ENCODE assay signal across 8 cellular contexts in the genomic region with DNA sequence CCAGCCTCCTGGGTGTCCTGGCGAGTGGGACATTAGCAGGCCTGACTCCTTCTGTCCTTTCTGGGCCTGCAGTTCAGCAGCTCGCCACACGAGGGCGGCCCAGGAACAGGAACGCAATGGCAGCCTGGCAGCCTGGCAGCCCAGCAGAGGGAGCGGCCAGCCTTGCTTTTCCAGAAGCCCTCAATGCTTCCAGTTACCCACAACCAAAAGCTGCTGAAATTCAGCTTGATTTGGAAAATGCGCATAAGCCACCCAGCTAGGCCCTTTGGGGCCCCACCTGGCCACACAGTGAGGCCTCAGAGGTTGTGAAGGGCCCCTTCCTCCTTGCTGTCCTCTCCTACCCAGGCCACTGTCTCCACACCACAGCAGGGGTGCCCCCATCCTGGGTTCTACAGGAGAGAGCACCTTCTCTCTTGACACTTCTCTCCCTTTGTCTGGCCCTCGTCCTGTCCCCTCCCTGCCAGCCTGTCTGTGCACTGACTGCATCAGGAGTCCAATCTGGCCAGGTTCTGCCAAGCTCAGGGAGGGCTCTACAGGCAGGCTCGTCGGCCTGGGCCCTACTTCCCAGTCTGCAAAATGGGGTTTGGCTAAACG.
DNase-seq lines count a peak whose midpoint lies in the region; ATAC-seq and TF ChIP-seq lines count a peak whose summit lies in the region.

No MANE protein-coding gene starts in this region.

- CTCF ChIA-PET in T-cell (lab: Charles Lee): interaction anchor here (0.7 to 5.2 kb wide), 8 partner anchors 9 to 85 kb away, joined by 3 to 124 read pairs (median 4); no protein-coding TSS in a partner anchor

- intact Hi-C loops in adrenal gland (cut with DNase I) (loop anchor here (2.0 to 5.0 kb wide), 2 partner anchors 85 to 235 kb away; no protein-coding TSS in a partner anchor), heart left ventricle (cut with DNase I) (loop anchor here (1.0 to 5.0 kb wide), 5 partner anchors 85 to 235 kb away; no protein-coding TSS in a partner anchor), prostate gland (cut with DNase I) (loop anchor here (2.0 to 10.0 kb wide), 2 partner anchors 85 to 237 kb away; no protein-coding TSS in a partner anchor), uterus (cut with DNase I; ENCODE audit: low total_unique reads) (loop anchor here (5.0 kb wide), 1 partner anchor 85 kb away; no protein-coding TSS in a partner anchor)

- TF ChIP-seq POLR2A in adrenal gland (IDR thresholded peaks at IDR 0.05): peak in 1 of 2 donors; percentile 13
- TF ChIP-seq POLR2A in heart left ventricle (IDR thresholded peaks at IDR 0.05): no peak
- no peak for TF ChIP-seq POLR2A in prostate gland (IDR thresholded peaks at IDR 0.05)
- TF ChIP-seq POLR2A in uterus (IDR thresholded peaks at IDR 0.05): no peak

- peaks cover 2 to 16% (median 5%) of the 10 kb centered on the region in 3 donors for H3K4me1 Mint-ChIP-seq in T-cell

- no peak overlapping the region for H3K27ac Mint-ChIP-seq in T-cell

- ATAC-seq in T-cell (replicated peaks in 1 of 4) (peak; percentile 61 to 80 (median 68)), heart left ventricle (peak; percentile 75 to 88 (median 83))

- peak overlapping the region in 1 of 5 donors; percentile 81 for H3K27ac ChIP-seq in adrenal gland
- H3K27ac ChIP-seq in heart left ventricle: no peak overlapping the region
- no peak overlapping the region for H3K27ac ChIP-seq in prostate gland
- H3K27ac ChIP-seq in uterus: no peak overlapping the region

- POLR2A ChIA-PET in T-cell (lab: Charles Lee): no interaction called here

- H3K4me3 Mint-ChIP-seq in T-cell: no peak overlapping the region

- H3K4me1 ChIP-seq in adrenal gland (replicated peaks in 1 of 2): no peaks in the 10 kb centered on the region
- peaks cover 0 to 19% (median 10%) of the 10 kb centered on the region in 12 donors for H3K4me1 ChIP-seq in heart left ventricle
- H3K4me1 ChIP-seq in prostate gland (replicated peaks): no peaks in the 10 kb centered on the region
- H3K4me1 ChIP-seq in uterus: no peaks in the 10 kb centered on the region

- H3K36me3 Mint-ChIP-seq in T-cell: no peaks in the 10 kb centered on the region

- 18 to 45% (median 31%) methylated on average over 4 to 11 of the region's 11 CpGs for WGBS in adrenal gland, 4 donors
- WGBS in heart left ventricle, 4 donors: 21 to 33% (median 23%) methylated on average over 7 to 11 of the region's 11 CpGs
- 21% methylated on average over 11 of the region's 11 CpGs for whole genome bisulfite sequencing in prostate gland

- TF ChIP-seq CTCF in adrenal gland (IDR thresholded peaks at IDR 0.05) (peak; percentile 99 to 100 (median 100)), heart left ventricle (IDR thresholded peaks at IDR 0.05) (peak in 11 of 12 donors; percentile 99 to 100 (median 100)), prostate gland (IDR thresholded peaks at IDR 0.05) (peak; percentile 99 to 100 (median 100)), uterus (IDR thresholded peaks at IDR 0.05) (peak; percentile 99 to 100 (median 100))

- H3K4me3 ChIP-seq in adrenal gland (no peak overlapping the region), heart left ventricle (no peak overlapping the region), prostate gland (no peak overlapping the region), uterus (no peak overlapping the region)

- H3K36me3 ChIP-seq in adrenal gland (replicated peaks in 1 of 2) (no peaks in the 10 kb centered on the region), heart left ventricle (no peaks in the 10 kb centered on the region), prostate gland (no peaks in the 10 kb centered on the region), uterus (no peaks in the 10 kb centered on the region)

- no peaks in the 10 kb centered on the region for H3K27me3 ChIP-seq in adrenal gland
- no peaks in the 10 kb centered on the region for H3K27me3 ChIP-seq in heart left ventricle
- H3K27me3 ChIP-seq in prostate gland (replicated peaks; ENCODE audit: insufficient read depth): no peaks in the 10 kb centered on the region
- H3K27me3 ChIP-seq in uterus: no peaks in the 10 kb centered on the region

- DNase-seq in NCI-H187 (lab: John Stamatoyannopoulos, UW): peak; percentile 55 to 80
- no peak for DNase-seq in NCI-H187 treated with DMSO at 0.1 percent for 48 hours (lab: John Stamatoyannopoulos, UW)
- DNase-seq in NAMALWA (ENCODE audit: low spot score): peak; percentile 87
- peak; percentile 36 to 88 (median 74) for DNase-seq in T-cell
- peak; percentile 82 to 97 (median 93) for DNase-seq in adrenal gland
- DNase-seq in heart left ventricle: peak; percentile 83 to 94 (median 88)
- DNase-seq in prostate gland (ENCODE audit: low spot score): peak; percentile 92
- peak; percentile 82 to 87 for DNase-seq in uterus

- no peaks in the 10 kb centered on the region for H3K9me3 Mint-ChIP-seq in T-cell

- H3K9me3 ChIP-seq in adrenal gland (replicated peaks in 1 of 3) (no peaks in the 10 kb centered on the region), heart left ventricle (no peaks in the 10 kb centered on the region), prostate gland (no peaks in the 10 kb centered on the region), uterus (no peaks in the 10 kb centered on the region)

- H3K27me3 Mint-ChIP-seq in T-cell: peaks cover 0 to 9% of the 10 kb centered on the region in 2 donors
